Comparison of ENCODE assay signal across 8 cellular contexts in the genomic region with DNA sequence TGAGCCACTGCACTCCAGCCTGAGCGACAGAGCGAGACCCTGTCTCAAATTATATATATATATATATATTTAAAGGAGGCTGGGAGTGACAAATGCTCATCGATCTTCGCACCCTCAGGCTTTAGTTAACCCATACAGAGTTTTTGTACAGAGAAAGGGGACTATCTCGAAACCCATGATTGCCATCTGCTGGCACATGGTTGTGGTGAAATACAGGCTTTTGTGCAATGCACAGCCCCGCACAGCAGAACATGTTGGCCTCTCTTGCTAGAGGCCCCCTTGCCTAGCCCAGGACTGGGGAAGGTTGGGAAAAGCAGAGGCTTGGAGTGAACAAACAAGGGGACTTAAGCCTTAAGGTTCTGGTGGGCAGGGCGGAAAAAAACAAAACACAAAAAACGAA. TPM values are rescaled to one million over a fixed set of nuclear protein-coding genes. Genes with fewer than 3 reads are reported as not detected.
DNase-seq lines count a peak whose midpoint lies in the region; ATAC-seq and TF ChIP-seq lines count a peak whose summit lies in the region.

No MANE protein-coding gene starts in this region.

- POLR2A ChIA-PET in CD8-positive, alpha-beta memory T cell (lab: Charles Lee), result no interaction called here

- H3K27me3 ChIP-seq in heart right ventricle, result no peaks in the 10 kb centered on the region
- H3K27me3 ChIP-seq in CD8-positive, alpha-beta memory T cell (ENCODE audit: insufficient read depth, low read length, poor library complexity, severe bottlenecking), result no peaks in the 10 kb centered on the region

- H3K27me3 Mint-ChIP-seq in type B pancreatic cell, result no peaks in the 10 kb centered on the region
- H3K27me3 Mint-ChIP-seq in CD8-positive, alpha-beta memory T cell, result peaks cover 0 to 3% of the 10 kb centered on the region in 2 donors

- H3K9me3 Mint-ChIP-seq in type B pancreatic cell, result no peaks in the 10 kb centered on the region
- H3K9me3 Mint-ChIP-seq in CD8-positive, alpha-beta memory T cell, result no peaks in the 10 kb centered on the region

- intact Hi-C loops in heart right ventricle (cut with DNase I), result no loop called here
- intact Hi-C loops in left cardiac atrium (cut with DNase I), result no loop called here

- no peaks in the 10 kb centered on the region for H3K36me3 Mint-ChIP-seq in type B pancreatic cell
- H3K36me3 Mint-ChIP-seq in CD8-positive, alpha-beta memory T cell, result no peaks in the 10 kb centered on the region

- peaks cover 5% of the 10 kb centered on the region for H3K4me1 Mint-ChIP-seq in type B pancreatic cell (ENCODE audit: unreplicated experiment)
- H3K4me1 Mint-ChIP-seq in CD8-positive, alpha-beta memory T cell, result no peaks in the 10 kb centered on the region

- H3K27ac ChIP-seq in heart right ventricle, result peak overlapping the region in 8 of 10 donors; percentile 24 to 99 (median 96)
- no peak overlapping the region for H3K27ac ChIP-seq in CD8-positive, alpha-beta memory T cell (ENCODE audit: low read depth, low read length)

- DNase-seq in heart right ventricle (no peak), left cardiac atrium (no peak), NCI-H2107 (lab: John Stamatoyannopoulos, UW) (peak; percentile 36), T47D (ENCODE audit: low read depth in 1 of 2, low spot score in 1 of 2) (peak; percentile 50 to 61), type B pancreatic cell (ENCODE audit: extremely low spot score, unreplicated experiment) (no peak), GM20000 (ENCODE audit: low spot score) (no peak)
- DNase-seq in CD8-positive, alpha-beta memory T cell, result no peak

- peak overlapping the region; percentile 34 for H3K27ac Mint-ChIP-seq in type B pancreatic cell
- no peak overlapping the region for H3K27ac Mint-ChIP-seq in CD8-positive, alpha-beta memory T cell

- CTCF ChIA-PET in CD8-positive, alpha-beta memory T cell (lab: Charles Lee), result interaction anchor here (1.5 kb wide), 1 partner anchor 25 kb away, joined by 5 read pairs; no protein-coding TSS in a partner anchor

- in situ Hi-C loops in T47D (cut with HindIII; ENCODE audit: low pct_unique_long_range_greater_than_20kb, low sequenced_read_pairs), result no loop called here

- H3K36me3 ChIP-seq in heart right ventricle, result peaks cover 0 to 76% (median 6%) of the 10 kb centered on the region in 9 donors
- no peaks in the 10 kb centered on the region for H3K36me3 ChIP-seq in CD8-positive, alpha-beta memory T cell (ENCODE audit: insufficient read depth, low read length)

- peaks cover 0 to 55% (median 10%) of the 10 kb centered on the region in 9 donors for H3K4me1 ChIP-seq in heart right ventricle
- no peaks in the 10 kb centered on the region for H3K4me1 ChIP-seq in CD8-positive, alpha-beta memory T cell (ENCODE audit: insufficient read depth, low read length)

- TF ChIP-seq CTCF in heart right ventricle (IDR thresholded peaks at IDR 0.05) (no peak), type B pancreatic cell (conservative IDR thresholded peaks at IDR 0.05) (peak; percentile 60), GM20000 (IDR thresholded peaks at IDR 0.05; ENCODE audit: extremely low read depth, missing control alignments) (no peak)

- H3K4me3 ChIP-seq in heart right ventricle, result peak overlapping the region in 8 of 10 donors; percentile 44 to 77 (median 64)
- no peak overlapping the region for H3K4me3 ChIP-seq in CD8-positive, alpha-beta memory T cell (ENCODE audit: low read length)

- H3K9me3 ChIP-seq in heart right ventricle, result no peaks in the 10 kb centered on the region
- no peaks in the 10 kb centered on the region for H3K9me3 ChIP-seq in CD8-positive, alpha-beta memory T cell (ENCODE audit: low read length)

- ATAC-seq in heart right ventricle (no peak), left cardiac atrium (no peak), GM19035 (IDR thresholded peaks at IDR 0.05; ENCODE audit: unreplicated experiment) (no peak)

- no peak overlapping the region for H3K4me3 Mint-ChIP-seq in type B pancreatic cell
- H3K4me3 Mint-ChIP-seq in CD8-positive, alpha-beta memory T cell, result no peak overlapping the region

- 42 to 52% methylated on average over 8 of the region's 8 CpGs for WGBS in heart right ventricle, 2 donors

RNA-seq across cellular contexts. Expression of a gene that starts 3.6 kb away (rescaled TPM):
- total RNA-seq in heart right ventricle, result 1,000 to 10,000 TPM; 1,404 to 3,138 (median 2,490) TPM
- polyA plus RNA-seq in heart right ventricle, result 1,000 to 10,000 TPM in 1 of 2 donors, 100 to 1,000 TPM in 1; 484 to 2,250 TPM
- total RNA-seq in left cardiac atrium, result 1,000 to 10,000 TPM in 1 of 2 donors, 100 to 1,000 TPM in 1; 966 to 1,049 TPM
- 0.40 and 1.8 TPM in 2 replicates for total RNA-seq in type B pancreatic cell (ENCODE audit: low replicate concordance)
- total RNA-seq in CD8-positive, alpha-beta memory T cell, result not detected
- polyA plus RNA-seq in CD8-positive, alpha-beta memory T cell, result not detected

RNA-seq across cellular contexts. Expression of a gene that starts 29.5 kb away (rescaled TPM):
- total RNA-seq in heart right ventricle, result 10 to 100 TPM in 3 of 10 donors, 1 to 10 TPM in 7; 3.4 to 38.9 (median 6.7) TPM
- polyA plus RNA-seq in heart right ventricle, result 10 to 100 TPM in 1 of 2 donors, 1 to 10 TPM in 1; 6.7 to 10.2 TPM
- total RNA-seq in left cardiac atrium, result 10 to 100 TPM; 19.5 to 31.4 TPM
- not detected in 2 replicates for total RNA-seq in type B pancreatic cell (ENCODE audit: low replicate concordance)
- total RNA-seq in CD8-positive, alpha-beta memory T cell, result 1 to 10 TPM; 1.8 to 2.0 TPM
- not detected for polyA plus RNA-seq in CD8-positive, alpha-beta memory T cell

RNA-seq across cellular contexts. Expression of a gene that starts 59.5 kb away (rescaled TPM):
- total RNA-seq in heart right ventricle (10 to 100 TPM; 31.1 to 54.5 (median 40.8) TPM), left cardiac atrium (10 to 100 TPM; 35.5 to 53.4 TPM), type B pancreatic cell (ENCODE audit: low replicate concordance) (28.7 and 44.8 TPM in 2 replicates)
- polyA plus RNA-seq in heart right ventricle, result 10 to 100 TPM; 62.3 to 86.4 TPM
- 10 to 100 TPM; 20.2 to 23.4 TPM for total RNA-seq in CD8-positive, alpha-beta memory T cell
- 39.4 TPM for polyA plus RNA-seq in CD8-positive, alpha-beta memory T cell

Comparison
In these comparisons a context has a peak if more than half of its experiments do, and no peak if none do; other contexts are left out.
1. DNase-seq: peak in NCI-H2107 (single experiment) and T47D (2 of 2); none in heart right ventricle (0 of 2), left cardiac atrium (single experiment), type B pancreatic cell (single experiment), GM20000 (single experiment) and CD8-positive, alpha-beta memory T cell (0 of 5).
2. RNA of a gene that starts 3.6 kb away (total RNA-seq): 1,404 to 3,138 TPM in heart right ventricle and 966 to 1,049 TPM in left cardiac atrium; 0.40 to 1.8 TPM in type B pancreatic cell and not detected in CD8-positive, alpha-beta memory T cell; every median in the first group is over 100 times any median in the second.